8 cellular contexts compared by ENCODE assay signal in genomic region chr9:132161743-132162187, GRCh38. TPM values are rescaled to one million over a fixed set of nuclear protein-coding genes. Genes with fewer than 3 reads are reported as not detected.
DNase-seq lines count a peak whose midpoint lies in the region; ATAC-seq and TF ChIP-seq lines count a peak whose summit lies in the region.

Gene NTNG2 (plus strand): TSS chr9:132162058. CDS start chr9:132166832, 4,774 bp downstream.

- H3K9me3 Mint-ChIP-seq in activated CD8-positive, alpha-beta T cell treated with anti-CD3 and anti-CD28 coated beads, Interleukin-2, amount 10 ng/mL, durations not matched to agents 7 days and 5 days (ENCODE audit: insufficient read depth), result no peaks in the 10 kb centered on the region

- no peaks in the 10 kb centered on the region for H3F3A ChIP-seq in smooth muscle cell (ENCODE audit: low read depth)

- WGBS in smooth muscle cell (ENCODE audit: low lambda C conversion rate), result 3% methylated on average over 22 of the region's 67 CpGs

- H2AFZ ChIP-seq in smooth muscle cell (ENCODE audit: low read depth), result peak within 1 kb of the TSS; percentile 66

- H3K36me3 ChIP-seq in HAP-1 (replicated peaks), result no peaks in the 10 kb centered on the region
- no peaks in the 10 kb centered on the region for H3K36me3 ChIP-seq in smooth muscle cell (ENCODE audit: low read depth)

- DNase-seq in HAP-1 (ENCODE audit: low spot score in 2 of 2), result no peak
- no peak for DNase-seq in activated CD8-positive, alpha-beta T cell treated with anti-CD3 and anti-CD28 coated beads, Interleukin-2, amount 10 ng/mL, durations not matched to agents 7 days and 5 days
- no peak for DNase-seq in smooth muscle cell (lab: John Stamatoyannopoulos, UW; ENCODE audit: unreplicated experiment)
- no peak for DNase-seq in NOMO-1 (lab: John Stamatoyannopoulos, UW; ENCODE audit: unreplicated experiment in 2 of 2)
- DNase-seq in DMS 273 (lab: John Stamatoyannopoulos, UW; ENCODE audit: unreplicated experiment), result no peak
- DNase-seq in NCI-H2107 treated with DMSO at 0.1 percent for 48 hours (lab: John Stamatoyannopoulos, UW; ENCODE audit: unreplicated experiment), result no peak
- no peak for DNase-seq in mesenteric fat pad (ENCODE audit: low spot score)

- H3K27ac Mint-ChIP-seq in activated CD8-positive, alpha-beta T cell treated with anti-CD3 and anti-CD28 coated beads, Interleukin-2, amount 10 ng/mL, durations not matched to agents 7 days and 5 days, result peak within 1 kb of the TSS; percentile 86

- H3K27me3 ChIP-seq in HAP-1 (ENCODE audit: low read depth) (peaks cover 19% of the 10 kb centered on the region), smooth muscle cell (ENCODE audit: low read depth) (peaks cover 90% of the 10 kb centered on the region)

- H3K4me1 ChIP-seq in HAP-1, result no peaks in the 10 kb centered on the region
- peaks cover 13% of the 10 kb centered on the region for H3K4me1 ChIP-seq in smooth muscle cell (ENCODE audit: low read depth)

- peak; percentile 13 for ATAC-seq in activated CD8-positive, alpha-beta T cell treated with anti-CD3 and anti-CD28 coated beads, Interleukin-2, amount 10 ng/mL, durations not matched to agents 7 days and 5 days

- peaks cover 17% of the 10 kb centered on the region for H4K20me1 ChIP-seq in smooth muscle cell (ENCODE audit: low read depth)

- POLR2A ChIA-PET in activated CD8-positive, alpha-beta T cell treated with anti-CD3 and anti-CD28 coated beads, Interleukin-2, amount 10 ng/mL, durations not matched to agents 7 days and 5 days (lab: Charles Lee), result interaction anchor here (0.6 to 0.7 kb wide), 2 partner anchors 83 to 430 kb away, joined by 3 read pairs; no protein-coding TSS in a partner anchor

- H3K4me1 Mint-ChIP-seq in activated CD8-positive, alpha-beta T cell treated with anti-CD3 and anti-CD28 coated beads, Interleukin-2, amount 10 ng/mL, durations not matched to agents 7 days and 5 days (ENCODE audit: low read depth), result peaks cover 15% of the 10 kb centered on the region

- H3K9ac ChIP-seq in smooth muscle cell (ENCODE audit: low read depth), result no peak within 1 kb of the TSS

- H3K9me3 ChIP-seq in HAP-1 (no peaks in the 10 kb centered on the region), smooth muscle cell (replicated peaks; ENCODE audit: low read depth) (no peaks in the 10 kb centered on the region)

- peaks cover 3% of the 10 kb centered on the region for H3K36me3 Mint-ChIP-seq in activated CD8-positive, alpha-beta T cell treated with anti-CD3 and anti-CD28 coated beads, Interleukin-2, amount 10 ng/mL, durations not matched to agents 7 days and 5 days (ENCODE audit: low read depth)

- in situ Hi-C loops in HAP-1 (cut with MboI; ENCODE audit: low sequenced_read_pairs), result no loop called here

- TF ChIP-seq CTCF in smooth muscle cell (IDR thresholded peaks at IDR 0.05; ENCODE audit: borderline replicate concordance, insufficient read depth, poor library complexity, severe bottlenecking), result no peak

- no peaks in the 10 kb centered on the region for H3K79me2 ChIP-seq in smooth muscle cell (ENCODE audit: low read depth)

- H3K27me3 Mint-ChIP-seq in activated CD8-positive, alpha-beta T cell treated with anti-CD3 and anti-CD28 coated beads, Interleukin-2, amount 10 ng/mL, durations not matched to agents 7 days and 5 days (ENCODE audit: low read depth), result peaks cover 64% of the 10 kb centered on the region

- peak within 1 kb of the TSS; percentile 88 for H3K4me3 Mint-ChIP-seq in activated CD8-positive, alpha-beta T cell treated with anti-CD3 and anti-CD28 coated beads, Interleukin-2, amount 10 ng/mL, durations not matched to agents 7 days and 5 days

- peak within 1 kb of the TSS; percentile 95 for H3K4me2 ChIP-seq in smooth muscle cell

- CTCF ChIA-PET in activated CD8-positive, alpha-beta T cell treated with anti-CD3 and anti-CD28 coated beads, Interleukin-2, amount 10 ng/mL, durations not matched to agents 7 days and 5 days (lab: Charles Lee), result interaction anchor here (0.6 kb wide), 1 partner anchor 9 kb away, joined by 7 read pairs; no protein-coding TSS in a partner anchor

- no peak within 1 kb of the TSS for H3K27ac ChIP-seq in smooth muscle cell (ENCODE audit: low read depth)

- peak within 1 kb of the TSS; percentile 45 for H3K4me3 ChIP-seq in HAP-1
- H3K4me3 ChIP-seq in iPS-11a (ENCODE audit: low read depth, low read length), result peak within 1 kb of the TSS; percentile 53
- peak within 1 kb of the TSS; percentile 64 for H3K4me3 ChIP-seq in smooth muscle cell

RNA-seq across cellular contexts. Expression of gene NTNG2, which starts in this region (rescaled TPM):
- total RNA-seq in activated CD8-positive, alpha-beta T cell treated with anti-CD3 and anti-CD28 coated beads, Interleukin-2, amount 10 ng/mL, durations not matched to agents 7 days and 5 days, result 1 to 10 TPM; 3.8 to 4.8 TPM
- 0.36 TPM in 1 of 2 replicates, not detected in the other for total RNA-seq in smooth muscle cell
- 0.58 and 1.0 TPM in 2 replicates for polyA plus RNA-seq in smooth muscle cell
- 2.0 TPM for total RNA-seq in mesenteric fat pad
